ENCODE assay signal across 8 cellular contexts in the genomic region with DNA sequence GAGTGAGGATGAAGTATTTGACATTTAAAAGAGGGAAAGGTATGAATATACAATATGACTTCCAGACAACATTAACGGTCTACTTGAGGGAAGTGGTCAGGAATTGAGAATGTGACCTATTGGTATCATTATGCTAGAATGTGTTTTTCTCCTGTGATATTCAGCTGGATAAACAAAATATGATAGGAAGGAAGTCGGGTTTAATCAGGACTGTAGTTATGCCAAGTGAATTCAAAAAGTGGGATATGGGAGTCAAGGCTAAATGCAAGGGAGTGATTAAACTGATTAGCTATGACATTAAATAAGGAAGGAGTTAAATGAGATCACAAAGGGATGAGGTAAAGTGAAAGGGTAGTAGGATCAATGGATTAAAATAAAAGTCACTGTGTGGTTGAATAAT.
"Had no signal": no experiment of that assay in that cellular context is flagged by ENCODE, and none has a peak within 500 bp of the region (broad histone marks: within the 10 kb centered on the region; RNA-seq: fewer than 3 reads in every experiment).

No MANE protein-coding gene starts in this region.

- FAIRE-seq: HTR-8/SVneo had no signal

- H3K27ac ChIP-seq: GM23248 had no signal

- ATAC-seq: HCT116 had no signal

- H3K4me3 ChIP-seq: GM23248, HAP-1 had no signal

- H2AFZ ChIP-seq: GM23248 had no signal

- DNase-seq: GM23248, GOT3, H7, HFFc6, IMR-90 had no signal

- H3K9me3 ChIP-seq: HAP-1 had no signal

- H3K9ac ChIP-seq: GM23248 had no signal
